1 cellular context compared by ENCODE assay signal in the genomic region with DNA sequence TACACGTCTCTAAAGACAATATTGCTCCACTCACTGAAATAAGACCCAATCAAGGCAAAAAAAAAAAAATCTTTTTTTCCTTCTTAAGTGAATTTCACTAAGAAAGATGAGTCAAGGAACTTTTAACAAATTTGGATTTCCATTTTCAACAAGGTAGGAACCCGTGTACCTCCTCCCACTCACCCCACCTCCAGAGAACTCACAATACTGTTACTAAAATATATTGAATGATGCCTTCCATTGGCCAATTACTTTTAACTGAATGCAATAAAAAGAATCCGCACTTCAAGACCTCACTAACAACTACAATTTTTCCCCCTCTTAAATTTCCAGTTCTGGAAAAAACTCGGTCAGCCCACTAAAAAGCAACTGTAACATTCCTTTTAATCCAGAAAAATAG.
TF ChIP-seq lines count a peak whose summit lies in the region.

No MANE protein-coding gene starts in this region.

TF ChIP-seq in IMR-90, 13 proteins besides CTCF, POLR2A, EP300 and RAD21:
- TF ChIP-seq FOS (IDR thresholded peaks at IDR 0.05; ENCODE audit: low read depth, low read length) (no peak), RCOR1 (IDR thresholded peaks at IDR 0.05; ENCODE audit: insufficient replicate concordance, low read length) (no peak), SMC3 (IDR thresholded peaks at IDR 0.05; ENCODE audit: low read depth, low read length) (no peak), RFX5 (IDR thresholded peaks at IDR 0.05; ENCODE audit: low read depth, low read length) (no peak), MXI1 (IDR thresholded peaks at IDR 0.05; ENCODE audit: borderline replicate concordance, low read depth, low read length) (no peak)
- TF ChIP-seq, protein P1, sequence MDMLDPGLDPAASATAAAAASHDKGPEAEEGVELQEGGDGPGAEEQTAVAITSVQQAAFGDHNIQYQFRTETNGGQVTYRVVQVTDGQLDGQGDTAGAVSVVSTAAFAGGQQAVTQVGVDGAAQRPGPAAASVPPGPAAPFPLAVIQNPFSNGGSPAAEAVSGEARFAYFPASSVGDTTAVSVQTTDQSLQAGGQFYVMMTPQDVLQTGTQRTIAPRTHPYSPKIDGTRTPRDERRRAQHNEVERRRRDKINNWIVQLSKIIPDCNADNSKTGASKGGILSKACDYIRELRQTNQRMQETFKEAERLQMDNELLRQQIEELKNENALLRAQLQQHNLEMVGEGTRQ (IDR thresholded peaks at IDR 0.05; ENCODE audit: low read depth, low read length) = no peak
